29 cellular contexts compared by ENCODE assay signal in the genomic region with DNA sequence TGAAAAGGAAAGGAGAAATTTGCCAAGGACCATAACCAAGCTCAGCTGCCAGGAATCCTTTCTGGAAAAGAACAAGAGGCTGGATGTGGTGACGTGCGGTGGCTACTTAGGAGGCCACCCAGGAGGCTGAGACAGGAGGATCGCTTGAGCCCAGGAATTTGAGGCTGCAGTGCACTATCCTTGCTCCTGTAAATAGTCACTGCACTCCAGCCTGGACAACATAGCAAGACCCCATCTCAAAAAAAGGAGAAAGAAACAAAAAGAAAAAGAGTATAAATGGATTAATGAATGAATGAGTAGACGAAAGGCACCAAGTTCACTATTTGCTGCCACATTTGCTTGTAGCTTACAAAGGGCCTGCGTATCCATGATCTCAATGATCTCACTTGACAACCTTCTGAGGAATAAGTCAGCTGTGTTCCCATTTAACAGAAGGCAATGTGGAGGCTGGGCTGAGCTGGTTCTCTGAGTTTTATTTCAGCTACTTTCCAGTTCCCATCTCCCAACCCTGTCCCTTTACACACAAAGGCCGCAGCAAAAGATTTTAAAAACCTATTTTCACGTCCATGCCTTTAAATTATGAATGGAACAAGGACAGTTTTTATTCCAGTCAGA. TPM values are rescaled to one million over a fixed set of nuclear protein-coding genes. Genes with fewer than 3 reads are reported as not detected.
"Had no signal": no experiment of that assay in that cellular context is flagged by ENCODE, and none has a peak within 500 bp of the region (broad histone marks: within the 10 kb centered on the region; RNA-seq: fewer than 3 reads in every experiment).

No MANE protein-coding gene starts in this region.

- FAIRE-seq: colon, endothelial cell of umbilical vein, islet of Langerhans had no signal

- H3K4me3 ChIP-seq: esophagus muscularis mucosa, heart right ventricle, left lung, neural progenitor cell, ovary, stomach, thyroid gland, uterus had no signal

- H3K9me3 Mint-ChIP-seq: mesothelial cell of epicardium; nephron; neural progenitor cell; stimulated activated effector memory CD8-positive, alpha-beta T cell treated with anti-CD3 and anti-CD28 coated beads, Interleukin-12 subunit alpha, Interleukin-12 subunit beta, amount 100 ng/mL, for 72 hours; type B pancreatic cell had no signal

- H3K9ac ChIP-seq: neural progenitor cell had no signal

- H3K27me3 ChIP-seq: esophagus muscularis mucosa, foreskin keratinocyte, heart right ventricle, left lung, neural progenitor cell, ovary, stomach, thyroid gland, uterus had no signal

- H3K4me2 ChIP-seq: neural progenitor cell had no signal

- DNase-seq: effector memory CD4-positive, alpha-beta T cell; glutamatergic neuron; heart right ventricle; hippocampal formation; left cardiac atrium; left lung; mesenchymal stem cell; naive thymus-derived CD4-positive, alpha-beta T cell; nucleus accumbens; ovary; posterior cingulate gyrus; stimulated activated CD4-positive, alpha-beta T cell treated with anti-CD3 and anti-CD28 coated beads, Interleukin-2, amount 100 ng/mL, for 24 hours; stimulated activated CD4-positive, alpha-beta T cell treated with anti-CD3 and anti-CD28 coated beads, Interleukin-4, amount 100 ng/mL, for 24 hours; stimulated activated naive CD4-positive, alpha-beta T cell treated with Interleukin-2 at 50 U/mL for 16 hours; stomach; thyroid gland; uterus had no signal

- H3K27ac Mint-ChIP-seq: mesothelial cell of epicardium, nephron, neural progenitor cell, type B pancreatic cell had no signal

- ATAC-seq: heart right ventricle; left cardiac atrium; left lung; naive thymus-derived CD4-positive, alpha-beta T cell; sciatic nerve; stimulated activated effector memory CD8-positive, alpha-beta T cell treated with anti-CD3 and anti-CD28 coated beads, Interleukin-12 subunit alpha, Interleukin-12 subunit beta, amount 100 ng/mL, for 72 hours had no signal

- H3K36me3 ChIP-seq: esophagus muscularis mucosa, heart right ventricle, left lung, neural progenitor cell, ovary, stomach, thyroid gland, uterus had no signal

- H3K27me3 Mint-ChIP-seq: naive thymus-derived CD4-positive, alpha-beta T cell; type B pancreatic cell had no signal

- H3K9me3 ChIP-seq: esophagus muscularis mucosa, heart right ventricle, left lung, ovary, stomach, thyroid gland, uterus had no signal

- H3K36me3 Mint-ChIP-seq: mesothelial cell of epicardium; neural progenitor cell; stimulated activated effector memory CD8-positive, alpha-beta T cell treated with anti-CD3 and anti-CD28 coated beads, Interleukin-12 subunit alpha, Interleukin-12 subunit beta, amount 100 ng/mL, for 72 hours; type B pancreatic cell had no signal

- H3K4me3 Mint-ChIP-seq: mesothelial cell of epicardium; naive thymus-derived CD4-positive, alpha-beta T cell; nephron; neural progenitor cell; stimulated activated effector memory CD8-positive, alpha-beta T cell treated with anti-CD3 and anti-CD28 coated beads, Interleukin-12 subunit alpha, Interleukin-12 subunit beta, amount 100 ng/mL, for 72 hours; type B pancreatic cell had no signal

- H2AFZ ChIP-seq: neural progenitor cell had no signal

- H3K4me1 ChIP-seq: foreskin keratinocyte, neural progenitor cell, thyroid gland, uterus had no signal

- H3K27ac ChIP-seq: esophagus muscularis mucosa, foreskin keratinocyte, heart right ventricle, left lung, neural progenitor cell, ovary, stomach, thyroid gland, uterus had no signal

- H3K4me1 Mint-ChIP-seq: nephron had no signal

RNA-seq across cellular contexts. Expression of a gene that starts 30.1 kb away (rescaled TPM):
- total RNA-seq: epithelial cell of proximal tubule, foreskin keratinocyte had no signal
- polyA plus RNA-seq: foreskin keratinocyte had no signal
